In the genomic region with DNA sequence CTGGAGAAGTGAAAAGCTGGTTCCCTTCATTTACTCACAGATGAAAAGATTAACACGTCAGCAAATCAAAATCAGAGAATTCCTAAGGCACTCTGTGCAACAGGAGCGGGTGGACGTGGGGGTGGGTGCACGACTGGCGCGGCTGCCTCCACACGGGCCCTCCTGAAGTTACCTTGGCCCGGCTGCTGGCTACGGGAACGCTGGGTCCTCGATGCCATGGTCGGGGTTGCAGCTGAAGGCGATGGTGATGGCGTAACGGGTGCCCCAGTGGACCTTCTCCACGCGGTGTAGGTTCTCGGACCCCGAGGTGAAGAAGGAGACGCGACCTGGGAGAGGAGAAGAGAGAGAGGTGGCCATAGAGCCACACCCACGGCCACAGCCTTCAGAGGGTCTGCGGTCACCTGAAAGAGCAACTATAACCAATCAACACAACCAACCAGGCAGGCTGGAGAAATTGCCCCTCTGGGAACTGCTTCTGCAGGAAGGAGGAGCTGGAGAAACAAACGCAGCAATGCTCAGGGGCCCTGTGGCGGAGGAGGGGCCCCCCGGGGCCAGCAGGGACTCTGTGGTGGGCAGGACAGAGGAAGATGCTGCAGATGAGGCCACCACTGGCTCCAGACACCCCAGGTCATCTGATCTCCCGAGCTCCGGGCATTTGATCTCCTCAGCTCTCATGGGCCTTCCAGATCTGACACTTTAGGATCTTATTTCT, we compare ENCODE assay signal across 34 cellular contexts. TPM values are rescaled to one million over a fixed set of nuclear protein-coding genes. Genes with fewer than 3 reads are reported as not detected.
DNase-seq lines count a peak whose midpoint lies in the region; ATAC-seq, FAIRE-seq and TF ChIP-seq lines count a peak whose summit lies in the region.
"Had no signal": no experiment of that assay in that cellular context is flagged by ENCODE, and none has a peak within 500 bp of the region (broad histone marks: within the 10 kb centered on the region; RNA-seq: fewer than 3 reads in every experiment).

No MANE protein-coding gene starts in this region.

- H3K27me3 Mint-ChIP-seq in neural crest cell (ENCODE audit: low read depth): peaks cover 2% of the 10 kb centered on the region

- no peaks in the 10 kb centered on the region for H3K36me3 Mint-ChIP-seq in neural crest cell (ENCODE audit: low read depth)

- H3K4me3 Mint-ChIP-seq in neural crest cell: no peak overlapping the region
- H3K4me3 Mint-ChIP-seq: CD4-positive, alpha-beta memory T cell; GM23338; HFFc6 had no signal

- intact Hi-C loops in right cardiac atrium (cut with DNase I) (no loop called here), Right ventricle myocardium superior (cut with DNase I) (no loop called here), endothelial cell of umbilical vein (cut with micrococcal nuclease) (no loop called here), colonic mucosa (cut with DNase I) (no loop called here)

- no peaks in the 10 kb centered on the region for H3K36me3 ChIP-seq in endothelial cell of umbilical vein (ENCODE audit: control insufficient read depth in 2 of 2, extremely low read depth in 1 of 2, insufficient read depth in 2 of 2, low read length in 2 of 2)
- no peaks in the 10 kb centered on the region for H3K36me3 ChIP-seq in colonic mucosa
- H3K36me3 ChIP-seq: HAP-1 had no signal

- no peaks in the 10 kb centered on the region for H3K4me1 Mint-ChIP-seq in neural crest cell
- H3K4me1 Mint-ChIP-seq: GM23338 had no signal

- ATAC-seq in right cardiac atrium (no peak), Right ventricle myocardium superior (ENCODE audit: poor library complexity) (no peak), HG02981 (IDR thresholded peaks at IDR 0.05; ENCODE audit: unreplicated experiment) (no peak), HG02885 (IDR thresholded peaks at IDR 0.05; ENCODE audit: poor library complexity, unreplicated experiment) (no peak)
- ATAC-seq: GM23338 had no signal

- dilution Hi-C loops in endothelial cell of umbilical vein (cut with MboI; ENCODE audit: extremely low pct_ligation_motif_present, low sequenced_read_pairs): no loop called here

- H3K9me1 ChIP-seq in endothelial cell of umbilical vein (replicated peaks; ENCODE audit: control insufficient read depth, extremely low read depth, insufficient read depth, low read length): no peaks in the 10 kb centered on the region

- FAIRE-seq in endothelial cell of umbilical vein (lab: Jason Lieb, UNC): no peak
- FAIRE-seq: G401.6 had no signal

- H3K4me2 ChIP-seq in endothelial cell of umbilical vein (ENCODE audit: insufficient read depth, low read length): no peak overlapping the region
- H3K4me2 ChIP-seq: GM23338, PC-9, SK-N-SH had no signal

- TF ChIP-seq POLR2A in NB4 (IDR thresholded peaks at IDR 0.05; ENCODE audit: extremely low read depth, insufficient read length): no peak
- TF ChIP-seq POLR2A in endothelial cell of umbilical vein (IDR thresholded peaks at IDR 0.05; ENCODE audit: low read depth, low read length): no peak

- H3K4me1 ChIP-seq in right cardiac atrium (ENCODE audit: control insufficient read depth, insufficient read depth, low read length) (no peaks in the 10 kb centered on the region), endothelial cell of umbilical vein (ENCODE audit: control insufficient read depth, extremely low read depth, insufficient read depth, low read length) (no peaks in the 10 kb centered on the region), colonic mucosa (no peaks in the 10 kb centered on the region)
- H3K4me1 ChIP-seq: HAP-1 had no signal

- no peak overlapping the region for H3K4me3 ChIP-seq in right cardiac atrium (ENCODE audit: low read length)
- H3K4me3 ChIP-seq in NB4 (ENCODE audit: low read depth, low read length): no peak overlapping the region
- no peak overlapping the region for H3K4me3 ChIP-seq in endothelial cell of umbilical vein (replicated peaks in 1 of 3; ENCODE audit: insufficient read depth in 1 of 3, low read depth in 1 of 3, low read length in 3 of 3)
- no peak overlapping the region for H3K4me3 ChIP-seq in colonic mucosa
- H3K4me3 ChIP-seq: GM23338, HAP-1, PC-9 had no signal

- H3K9me3 Mint-ChIP-seq in neural crest cell: no peaks in the 10 kb centered on the region
- H3K9me3 Mint-ChIP-seq: GM23338, HFFc6 had no signal

- WGBS in right cardiac atrium: 91% methylated on average over 28 of the region's 28 CpGs

- CTCF ChIA-PET in endothelial cell of umbilical vein (lab: Charles Lee): no interaction called here

- POLR2A ChIA-PET in endothelial cell of umbilical vein (lab: Charles Lee): no interaction called here

- H3K9ac ChIP-seq in endothelial cell of umbilical vein (replicated peaks; ENCODE audit: extremely low read depth, insufficient read depth, low read length) (no peak overlapping the region), colonic mucosa (ENCODE audit: low read depth in 2 of 2, low read length in 2 of 2) (no peak overlapping the region)
- H3K9ac ChIP-seq: SK-N-SH had no signal

- H3K9me3 ChIP-seq in right cardiac atrium (ENCODE audit: control insufficient read depth, low read length) (no peaks in the 10 kb centered on the region), endothelial cell of umbilical vein (replicated peaks; ENCODE audit: control insufficient read depth, insufficient read depth, low read length) (no peaks in the 10 kb centered on the region), colonic mucosa (no peaks in the 10 kb centered on the region)
- H3K9me3 ChIP-seq: HAP-1, SK-N-SH had no signal

- H3K27ac ChIP-seq in right cardiac atrium (ENCODE audit: low read length) (no peak overlapping the region), endothelial cell of umbilical vein (ENCODE audit: insufficient read depth, low read depth, low read length) (no peak overlapping the region), colonic mucosa (no peak overlapping the region)
- H3K27ac ChIP-seq: HL-60, PC-9 had no signal

- no peak overlapping the region for H2AFZ ChIP-seq in endothelial cell of umbilical vein (ENCODE audit: low read depth, low read length)
- H2AFZ ChIP-seq: GM23338, PC-9 had no signal

- TF ChIP-seq CTCF in NB4 (IDR thresholded peaks at IDR 0.05; ENCODE audit: low read depth, low read length): no peak
- no peak for TF ChIP-seq CTCF in endothelial cell of umbilical vein (IDR thresholded peaks at IDR 0.05; ENCODE audit: extremely low read depth in 1 of 2, insufficient read depth in 1 of 2, low read depth in 1 of 2, low read length in 2 of 2)
- no peak for TF ChIP-seq CTCF in neural crest cell (conservative IDR thresholded peaks at IDR 0.05)
- TF ChIP-seq CTCF in colonic mucosa (IDR thresholded peaks at IDR 0.05): no peak

- TSS peak; percentile 14 for BruUV-seq in endothelial cell of umbilical vein (replicated peaks; lab: Mats Ljungman, UMichigan)

- DNase-seq in right cardiac atrium (peak in 2 of 3 donors; percentile 31 to 37), Right ventricle myocardium superior (no peak), NB4 (ENCODE audit: low read depth) (peak; percentile 72), endothelial cell of umbilical vein (ENCODE audit: low read depth, low spot score) (no peak), neural crest cell (ENCODE audit: low read depth, low spot score) (no peak), colonic mucosa (no peak)
- DNase-seq: C1 segment of cervical spinal cord; CD4-positive, alpha-beta memory T cell; COR-L47; DMS53; HFFc6; Karpas-422; NCI-H1105; NCI-H1436 treated with DMSO at 0.1 percent for 48 hours; NCI-H187 treated with DMSO at 0.1 percent for 48 hours; NCI-H2107; NCI-H446; NCI-H524 treated with DMSO at 0.1 percent for 48 hours; NCI-H82; NK-92 treated with Interleukin-12 subunit alpha and Interleukin-12 subunit beta, amount 100 ng/mL, for 24 hours; PC-9; SIG-M5; SK-N-SH; SW 1271 had no signal

- H4K20me1 ChIP-seq in endothelial cell of umbilical vein (replicated peaks; ENCODE audit: control insufficient read depth, extremely low read depth, insufficient read depth, low read length): no peaks in the 10 kb centered on the region

- H3K79me2 ChIP-seq in endothelial cell of umbilical vein (ENCODE audit: control insufficient read depth, insufficient read depth, low read length): no peaks in the 10 kb centered on the region

- peak overlapping the region; percentile 37 for H3K27ac Mint-ChIP-seq in neural crest cell (ENCODE audit: unreplicated experiment)
- H3K27ac Mint-ChIP-seq: GM23338, HFFc6 had no signal

- no peaks in the 10 kb centered on the region for H3K27me3 ChIP-seq in right cardiac atrium (ENCODE audit: control insufficient read depth, insufficient read depth)
- H3K27me3 ChIP-seq in endothelial cell of umbilical vein (ENCODE audit: control insufficient read depth in 2 of 2, insufficient read depth in 2 of 2, low read length in 2 of 2): no peaks in the 10 kb centered on the region
- H3K27me3 ChIP-seq in colonic mucosa: peaks cover 2% of the 10 kb centered on the region

RNA-seq across cellular contexts. Expression of a gene that starts 20.8 kb away (rescaled TPM):
- 1 to 10 TPM; 2.3 to 7.5 (median 4.6) TPM for total RNA-seq in right cardiac atrium
- polyA plus RNA-seq in right cardiac atrium: 1.0 TPM
- total RNA-seq in Right ventricle myocardium superior: 0.81 TPM
- total RNA-seq in endothelial cell of umbilical vein: not detected in 2 replicates
- polyA plus RNA-seq in endothelial cell of umbilical vein: not detected in 2 replicates
- polyA plus RNA-seq in endothelial cell of umbilical vein (2011; cell fraction: cytosol; rRNA removed): not detected in 2 replicates
- polyA plus RNA-seq in endothelial cell of umbilical vein (2011; cell fraction: nucleus; rRNA removed): not detected in 2 replicates
- not detected in 2 replicates for polyA plus RNA-seq in endothelial cell of umbilical vein (2012)
- polyA minus RNA-seq in endothelial cell of umbilical vein: not detected in 2 replicates
- not detected for polyA minus RNA-seq in endothelial cell of umbilical vein (2011; cell fraction: cytosol; rRNA and poly(A)+ RNA removed)
- not detected in 2 replicates for polyA minus RNA-seq in endothelial cell of umbilical vein (2011; cell fraction: nucleus; rRNA and poly(A)+ RNA removed)
- not detected in 2 replicates for total RNA-seq in neural crest cell
- not detected for total RNA-seq in colonic mucosa
- total RNA-seq: A172; CD4-positive, alpha-beta memory T cell; Daoy; HFFc6; PC-9; RPMI7951 had no signal
- polyA plus RNA-seq: AG04450; CD4-positive, alpha-beta memory T cell; GM23338; SK-N-SH had no signal

RNA-seq across cellular contexts. Expression of a gene that starts 25.8 kb away (rescaled TPM):
- 10 to 100 TPM; 13.6 to 24.4 (median 18.7) TPM for total RNA-seq in right cardiac atrium
- 22.5 TPM for polyA plus RNA-seq in right cardiac atrium
- total RNA-seq in Right ventricle myocardium superior: 14.8 TPM
- 12.8 and 12.9 TPM in 2 replicates for total RNA-seq in endothelial cell of umbilical vein
- polyA plus RNA-seq in endothelial cell of umbilical vein: 18.6 and 23.4 TPM in 2 replicates
- 5.6 and 11.7 TPM in 2 replicates for polyA plus RNA-seq in endothelial cell of umbilical vein (2011; cell fraction: cytosol; rRNA removed)
- 125 and 135 TPM in 2 replicates for polyA plus RNA-seq in endothelial cell of umbilical vein (2011; cell fraction: nucleus; rRNA removed)
- 7.7 and 14.8 TPM in 2 replicates for polyA plus RNA-seq in endothelial cell of umbilical vein (2012)
- 12.9 and 14.7 TPM in 2 replicates for polyA minus RNA-seq in endothelial cell of umbilical vein
- polyA minus RNA-seq in endothelial cell of umbilical vein (2011; cell fraction: cytosol; rRNA and poly(A)+ RNA removed): 11.4 TPM
- polyA minus RNA-seq in endothelial cell of umbilical vein (2011; cell fraction: nucleus; rRNA and poly(A)+ RNA removed): 13.1 and 22.2 TPM in 2 replicates
- 47.8 and 48.5 TPM in 2 replicates for total RNA-seq in neural crest cell
- 10 to 100 TPM; 26.3 to 31.4 TPM for total RNA-seq in colonic mucosa

RNA-seq across cellular contexts. Expression of a gene that starts 26.0 kb away (rescaled TPM):
- total RNA-seq in right cardiac atrium (10 to 100 TPM; 27.9 to 34.0 (median 30.5) TPM), Right ventricle myocardium superior (29.9 TPM), endothelial cell of umbilical vein (34.8 and 37.1 TPM in 2 replicates), neural crest cell (33.3 and 35.6 TPM in 2 replicates), colonic mucosa (10 to 100 TPM; 23.3 to 40.8 TPM)
- polyA plus RNA-seq in right cardiac atrium (28.9 TPM), endothelial cell of umbilical vein (31.7 and 34.7 TPM in 2 replicates)
- polyA plus RNA-seq in endothelial cell of umbilical vein (2011; cell fraction: cytosol; rRNA removed): 26.4 and 30.1 TPM in 2 replicates
- polyA plus RNA-seq in endothelial cell of umbilical vein (2011; cell fraction: nucleus; rRNA removed): 22.4 and 24.2 TPM in 2 replicates
- 18.6 and 25.3 TPM in 2 replicates for polyA plus RNA-seq in endothelial cell of umbilical vein (2012)
- polyA minus RNA-seq in endothelial cell of umbilical vein: 20.1 and 24.3 TPM in 2 replicates
- 10.7 TPM for polyA minus RNA-seq in endothelial cell of umbilical vein (2011; cell fraction: cytosol; rRNA and poly(A)+ RNA removed)
- polyA minus RNA-seq in endothelial cell of umbilical vein (2011; cell fraction: nucleus; rRNA and poly(A)+ RNA removed): 7.6 and 9.7 TPM in 2 replicates

RNA-seq across cellular contexts. Expression of a gene that starts 33.3 kb away (rescaled TPM):
- not detected for total RNA-seq in right cardiac atrium
- not detected for polyA plus RNA-seq in right cardiac atrium
- not detected for total RNA-seq in Right ventricle myocardium superior
- not detected in 2 replicates for total RNA-seq in endothelial cell of umbilical vein
- 0.05 and 0.06 TPM in 2 replicates for polyA plus RNA-seq in endothelial cell of umbilical vein
- 0.05 and 0.10 TPM in 2 replicates for polyA plus RNA-seq in endothelial cell of umbilical vein (2011; cell fraction: cytosol; rRNA removed)
- polyA plus RNA-seq in endothelial cell of umbilical vein (2011; cell fraction: nucleus; rRNA removed): not detected in 2 replicates
- not detected in 2 replicates for polyA plus RNA-seq in endothelial cell of umbilical vein (2012)
- polyA minus RNA-seq in endothelial cell of umbilical vein: 0.15 TPM in 1 of 2 replicates, not detected in the other
- polyA minus RNA-seq in endothelial cell of umbilical vein (2011; cell fraction: cytosol; rRNA and poly(A)+ RNA removed): 0.82 TPM
- polyA minus RNA-seq in endothelial cell of umbilical vein (2011; cell fraction: nucleus; rRNA and poly(A)+ RNA removed): not detected in 2 replicates
- total RNA-seq in neural crest cell: 0.20 and 0.23 TPM in 2 replicates
- total RNA-seq in colonic mucosa: not detected
- total RNA-seq: A172; CD4-positive, alpha-beta memory T cell; Daoy had no signal
- polyA plus RNA-seq: CD4-positive, alpha-beta memory T cell had no signal

RNA-seq across cellular contexts. Expression of a gene that starts 58.2 kb away (rescaled TPM):
- total RNA-seq in right cardiac atrium (10 to 100 TPM; 31.0 to 34.7 (median 33.5) TPM), Right ventricle myocardium superior (26.6 TPM), endothelial cell of umbilical vein (60.6 and 71.8 TPM in 2 replicates), neural crest cell (111 and 115 TPM in 2 replicates), colonic mucosa (10 to 100 TPM; 58.4 to 79.0 TPM)
- polyA plus RNA-seq in right cardiac atrium (20.8 TPM), endothelial cell of umbilical vein (81.5 and 99.2 TPM in 2 replicates)
- polyA plus RNA-seq in endothelial cell of umbilical vein (2011; cell fraction: cytosol; rRNA removed): 63.6 and 78.0 TPM in 2 replicates
- polyA plus RNA-seq in endothelial cell of umbilical vein (2011; cell fraction: nucleus; rRNA removed): 113 and 141 TPM in 2 replicates
- 48.5 and 55.4 TPM in 2 replicates for polyA plus RNA-seq in endothelial cell of umbilical vein (2012)
- polyA minus RNA-seq in endothelial cell of umbilical vein: 67.0 and 67.8 TPM in 2 replicates
- polyA minus RNA-seq in endothelial cell of umbilical vein (2011; cell fraction: cytosol; rRNA and poly(A)+ RNA removed): 23.5 TPM
- polyA minus RNA-seq in endothelial cell of umbilical vein (2011; cell fraction: nucleus; rRNA and poly(A)+ RNA removed): 41.6 and 46.8 TPM in 2 replicates

Comparison
In these comparisons a context has a peak if more than half of its experiments do, and no peak if none do; other contexts are left out.
1. DNase-seq: peak in right cardiac atrium (2 of 3) and NB4 (single experiment); none in Right ventricle myocardium superior (single experiment), endothelial cell of umbilical vein (single experiment), neural crest cell (single experiment) and colonic mucosa (single experiment).